8 cellular contexts compared by ENCODE assay signal in the genomic region with DNA sequence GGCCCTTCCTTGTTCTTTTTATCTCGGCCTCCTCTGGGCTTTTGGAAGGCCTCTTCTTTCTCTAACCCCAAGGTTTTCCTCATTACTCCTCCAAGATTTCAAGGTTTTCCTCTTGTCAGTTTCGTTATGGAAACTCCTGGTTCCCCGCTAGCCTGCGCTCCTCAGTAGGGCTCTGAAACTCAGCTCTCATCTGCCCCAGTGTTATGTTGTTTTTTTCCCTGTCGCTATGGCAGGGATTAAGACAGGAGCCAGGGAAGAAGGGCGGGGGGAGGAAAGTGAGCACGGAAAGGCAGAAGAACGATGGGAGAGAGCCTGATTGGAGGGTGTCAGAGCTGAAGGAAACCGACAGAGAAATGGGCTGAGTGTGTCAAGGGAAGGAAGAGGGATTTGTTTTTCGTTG. TPM values are rescaled to one million over a fixed set of nuclear protein-coding genes. Genes with fewer than 3 reads are reported as not detected.
DNase-seq lines count a peak whose midpoint lies in the region; TF ChIP-seq lines count a peak whose summit lies in the region.

No MANE protein-coding gene starts in this region.

- peak overlapping the region in 2 of 3 donors; percentile 60 to 66 for H3K27ac ChIP-seq in thyroid gland

- no peaks in the 10 kb centered on the region for H3K9me3 Mint-ChIP-seq in endothelial cell (ENCODE audit: unreplicated experiment)
- H3K9me3 Mint-ChIP-seq in mesothelial cell of epicardium = peaks cover 15% of the 10 kb centered on the region

- no peak overlapping the region for H3K4me3 Mint-ChIP-seq in endothelial cell (ENCODE audit: unreplicated experiment)
- no peak overlapping the region for H3K4me3 Mint-ChIP-seq in mesothelial cell of epicardium

- H3K36me3 Mint-ChIP-seq in endothelial cell (ENCODE audit: low read depth, unreplicated experiment) (peaks cover 2% of the 10 kb centered on the region), mesothelial cell of epicardium (no peaks in the 10 kb centered on the region)

- WGBS in thyroid gland, 2 donors = 59 to 68% methylated on average over 10 of the region's 10 CpGs

- no peak for TF ChIP-seq POLR2A in thyroid gland (IDR thresholded peaks at IDR 0.05)

- H3K36me3 ChIP-seq in thyroid gland = no peaks in the 10 kb centered on the region

- peaks cover 2% of the 10 kb centered on the region for H3K27me3 Mint-ChIP-seq in endothelial cell (ENCODE audit: unreplicated experiment)
- H3K27me3 Mint-ChIP-seq in mesothelial cell of epicardium (ENCODE audit: low read depth) = no peaks in the 10 kb centered on the region

- H3K4me1 Mint-ChIP-seq in endothelial cell (ENCODE audit: unreplicated experiment) = peaks cover 9% of the 10 kb centered on the region
- peaks cover 30% of the 10 kb centered on the region for H3K4me1 Mint-ChIP-seq in mesothelial cell of epicardium

- DNase-seq in NCI-H82 (lab: John Stamatoyannopoulos, UW) (peak; percentile 95), endothelial cell (ENCODE audit: low spot score) (no peak), mesothelial cell of epicardium (ENCODE audit: low spot score in 2 of 2, unreplicated experiment in 2 of 2) (no peak), thyroid gland (no peak), COLO829 (ENCODE audit: low spot score) (no peak), NCI-H2196 treated with DMSO at 0.1 percent for 48 hours (lab: John Stamatoyannopoulos, UW; ENCODE audit: unreplicated experiment) (no peak), EL (no peak), NCI-H526 (lab: John Stamatoyannopoulos, UW) (no peak)

- TF ChIP-seq CTCF in endothelial cell (IDR thresholded peaks at IDR 0.05; ENCODE audit: unreplicated experiment) (no peak), mesothelial cell of epicardium (IDR thresholded peaks at IDR 0.05; ENCODE audit: unreplicated experiment) (no peak), thyroid gland (IDR thresholded peaks at IDR 0.05) (no peak)

- H3K9me3 ChIP-seq in thyroid gland = no peaks in the 10 kb centered on the region

- intact Hi-C loops in thyroid gland (cut with DNase I) = no loop called here

- H3K27me3 ChIP-seq in thyroid gland = no peaks in the 10 kb centered on the region

- no peak overlapping the region for H3K4me3 ChIP-seq in thyroid gland (replicated peaks in 1 of 3)

- H3K27ac Mint-ChIP-seq in endothelial cell (ENCODE audit: unreplicated experiment) (peak overlapping the region; percentile 2), mesothelial cell of epicardium (peak overlapping the region; percentile 61)

- peaks cover 20 to 26% of the 10 kb centered on the region in 2 donors for H3K4me1 ChIP-seq in thyroid gland

RNA-seq across cellular contexts. Expression of a gene that starts 26.5 kb away (rescaled TPM):
- total RNA-seq in endothelial cell (ENCODE audit: unreplicated experiment) (5.1 TPM), mesothelial cell of epicardium (43.4 to 51.1 TPM (median 44.4 TPM) in 3 replicates), thyroid gland (10 to 100 TPM; 24.2 to 54.6 (median 36.3) TPM)
